ENCODE assay signal across 9 cellular contexts in the genomic region with DNA sequence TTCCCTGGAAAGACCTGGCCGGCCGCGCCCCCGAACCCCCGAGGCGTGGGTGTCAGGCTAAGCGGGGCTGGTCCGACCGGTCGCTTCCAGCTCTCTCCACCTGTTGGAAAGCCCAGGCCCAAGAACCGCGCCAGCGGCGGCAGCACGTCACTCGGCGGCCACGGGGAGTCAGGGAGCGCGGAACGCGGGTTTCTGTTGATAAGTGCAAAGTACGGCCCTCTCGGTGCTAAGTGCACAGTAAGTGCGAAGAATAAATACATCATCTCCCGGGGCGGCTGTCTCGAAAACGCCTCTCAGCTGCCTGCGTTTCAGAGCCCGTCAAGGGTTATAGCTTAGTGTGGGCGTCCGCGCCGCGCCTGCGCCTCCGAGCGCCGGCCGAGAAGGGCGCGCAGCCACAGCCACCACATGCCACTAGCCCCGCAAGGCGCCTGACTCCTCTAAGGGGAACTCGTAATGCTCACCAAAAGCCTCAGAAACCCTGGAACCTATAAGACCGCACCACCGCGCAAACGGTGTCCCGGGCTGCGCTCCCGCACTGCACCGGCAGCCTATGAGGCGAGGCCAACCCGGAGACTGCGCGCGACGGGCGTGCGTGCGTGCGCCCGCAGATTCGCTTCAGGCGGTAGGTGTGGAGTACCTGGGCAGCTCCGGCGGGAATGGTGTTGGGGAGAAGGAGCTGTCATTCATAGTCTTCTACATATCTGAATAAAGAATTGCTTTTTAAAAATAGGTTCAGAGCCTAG. TPM values are rescaled to one million over a fixed set of nuclear protein-coding genes. Genes with fewer than 3 reads are reported as not detected.
A peak's percentile ranks its signal among the peaks of the same experiment; 100 is the strongest.
DNase-seq lines count a peak whose midpoint lies in the region; ATAC-seq lines count a peak whose summit lies in the region.
"Had no signal": no experiment of that assay in that cellular context is flagged by ENCODE, and none has a peak within 500 bp of the region (broad histone marks: within the 10 kb centered on the region; RNA-seq: fewer than 3 reads in every experiment).

No MANE protein-coding gene starts in this region.

- ATAC-seq in GM19395 (IDR thresholded peaks at IDR 0.05; ENCODE audit: unreplicated experiment) (peak; percentile 28), Right ventricle myocardium superior (ENCODE audit: poor library complexity) (peak; percentile 66), GM19035 (IDR thresholded peaks at IDR 0.05; ENCODE audit: unreplicated experiment) (no peak), HG03469 (IDR thresholded peaks at IDR 0.05; ENCODE audit: unreplicated experiment) (no peak), GM21367 (IDR thresholded peaks at IDR 0.05; ENCODE audit: unreplicated experiment) (no peak), HG03135 (IDR thresholded peaks at IDR 0.05; ENCODE audit: unreplicated experiment) (no peak)

- peak; percentile 32 for DNase-seq in RPMI7951 (ENCODE audit: low read depth)
- peak; percentile 57 for DNase-seq in Right ventricle myocardium superior
- DNase-seq in retina: peak; percentile 91
- DNase-seq: activated B cell treated with CpG ODN at 0.5 μM for 24 hours had no signal

- intact Hi-C loops in Right ventricle myocardium superior (cut with DNase I): no loop called here

RNA-seq across cellular contexts. Expression of a gene that starts 9.2 kb away (rescaled TPM):
- total RNA-seq in RPMI7951 (2014; rRNA removed; shearing (Covaris generic)): 9.1 and 13.6 TPM in 2 replicates
- total RNA-seq in Right ventricle myocardium superior: 5.5 TPM
- total RNA-seq: activated B cell treated with CpG ODN at 0.5 μM for 24 hours had no signal

Comparison
In these comparisons a context has a peak if more than half of its experiments do, and no peak if none do; other contexts are left out.
1. ATAC-seq: peak in GM19395 (single experiment) and Right ventricle myocardium superior (single experiment); none in GM19035 (single experiment), HG03469 (single experiment), GM21367 (single experiment) and HG03135 (single experiment).
2. DNase-seq: peak in every context shown above with its lines; median percentile 91 in retina; 57 in Right ventricle myocardium superior; 32 in RPMI7951.